Comparison of ENCODE assay signal across 19 cellular contexts in genomic region chr14:104019806-104020205, GRCh38.
DNase-seq lines count a peak whose midpoint lies in the region; TF ChIP-seq lines count a peak whose summit lies in the region.
"Had no signal": no experiment of that assay in that cellular context is flagged by ENCODE, and none has a peak within 500 bp of the region (broad histone marks: within the 10 kb centered on the region; RNA-seq: fewer than 3 reads in every experiment).

No MANE protein-coding gene starts in this region.

- H3K4me1 ChIP-seq in H9 (ENCODE audit: insufficient read depth, low read length) (no peaks in the 10 kb centered on the region), endodermal cell (ENCODE audit: control insufficient read depth, insufficient read depth, low read length) (no peaks in the 10 kb centered on the region), parathyroid adenoma (peaks cover 66% of the 10 kb centered on the region)

- no peak overlapping the region for H2BK15ac ChIP-seq in H9 (ENCODE audit: low read depth, low read length)

- H2AFZ ChIP-seq in H9 (ENCODE audit: low read length) (no peak overlapping the region), parathyroid adenoma (peak overlapping the region; percentile 54)

- H3K4me3 ChIP-seq in WERI-Rb-1 (ENCODE audit: low read depth, low read length) (no peak overlapping the region), endodermal cell (ENCODE audit: low read length) (no peak overlapping the region), parathyroid adenoma (ENCODE audit: low read depth, low read length) (peak overlapping the region; percentile 29), brain microvascular endothelial cell (ENCODE audit: low read depth, low read length) (no peak overlapping the region)
- H3K4me3 ChIP-seq: BLaER1 had no signal

- no peak overlapping the region; a peak in 2 of 7 replicates for H3K27ac Mint-ChIP-seq in H9
- H3K27ac Mint-ChIP-seq in endodermal cell: no peak overlapping the region
- H3K27ac Mint-ChIP-seq in mesothelial cell of epicardium: no peak overlapping the region
- H3K27ac Mint-ChIP-seq: CD4-positive, alpha-beta memory T cell; HFFc6 had no signal

- TF ChIP-seq CTCF in H9 (conservative IDR thresholded peaks at IDR 0.05): peak; percentile 32; the same call in 2 of the 3 replicates
- peak; percentile 56 for TF ChIP-seq CTCF in WERI-Rb-1 (IDR thresholded peaks at IDR 0.05; ENCODE audit: low read depth, low read length)
- peak; percentile 55 for TF ChIP-seq CTCF in endodermal cell (conservative IDR thresholded peaks at IDR 0.05)
- TF ChIP-seq CTCF in parathyroid adenoma (IDR thresholded peaks at IDR 0.05): peak; percentile 33
- TF ChIP-seq CTCF in brain microvascular endothelial cell (IDR thresholded peaks at IDR 0.05; ENCODE audit: low read depth, low read length, missing control alignments): no peak
- TF ChIP-seq CTCF in mesothelial cell of epicardium (IDR thresholded peaks at IDR 0.05; ENCODE audit: unreplicated experiment): no peak

- no peak overlapping the region for H2BK120ac ChIP-seq in H9 (ENCODE audit: low read depth, low read length, poor library complexity, severe bottlenecking)

- no peak overlapping the region for H3K56ac ChIP-seq in H9 (ENCODE audit: insufficient read length, low read depth, low read length)

- H4K20me1 ChIP-seq in H9 (ENCODE audit: control insufficient read depth, insufficient read depth, insufficient read length): no peaks in the 10 kb centered on the region
- H4K20me1 ChIP-seq: BLaER1 had no signal

- H3K4ac ChIP-seq in H9 (ENCODE audit: low read depth, low read length): no peak overlapping the region

- H3K9me3 ChIP-seq in H9 (ENCODE audit: control insufficient read depth, low read depth, low read length) (no peaks in the 10 kb centered on the region), WERI-Rb-1 (ENCODE audit: severe bottlenecking) (no peaks in the 10 kb centered on the region), endodermal cell (ENCODE audit: control insufficient read depth, low read length) (no peaks in the 10 kb centered on the region), parathyroid adenoma (ENCODE audit: control insufficient read depth, low read length) (no peaks in the 10 kb centered on the region)
- H3K9me3 ChIP-seq: BLaER1 had no signal

- no peak overlapping the region for H3T11ph ChIP-seq in H9 (ENCODE audit: low read length)

- DNase-seq in H9 (no peak), WERI-Rb-1 (peak; percentile 31), endodermal cell (no peak), NCI-H510A treated with DMSO at 0.1 percent for 48 hours (lab: John Stamatoyannopoulos, UW) (no peak), brain microvascular endothelial cell (no peak), HEK293T (ENCODE audit: extremely low spot score) (no peak), mesothelial cell of epicardium (ENCODE audit: low spot score in 2 of 2, unreplicated experiment in 2 of 2) (no peak)
- DNase-seq: 8988T; CD4-positive, alpha-beta memory T cell; DMS153; DMS79; GDM1; GOT3; HCEC 1CT; HFFc6 had no signal

- no peak overlapping the region for H4K8ac ChIP-seq in H9 (replicated peaks; ENCODE audit: insufficient read length, low read depth, low read length)

- no peak overlapping the region for H4K91ac ChIP-seq in H9 (ENCODE audit: insufficient read length, low read depth, low read length)

- CTCF ChIA-PET in HEK293T (lab: Yijun Ruan, JAX): no interaction called here

- H3K4me3 Mint-ChIP-seq in H9 (no peak overlapping the region), endodermal cell (no peak overlapping the region), mesothelial cell of epicardium (no peak overlapping the region)
- H3K4me3 Mint-ChIP-seq: CD4-positive, alpha-beta memory T cell; HFFc6; IgD-negative memory B cell had no signal

- no peak overlapping the region for H3K18ac ChIP-seq in H9 (ENCODE audit: insufficient read length, low read depth, low read length)

- H2AK5ac ChIP-seq in H9 (ENCODE audit: insufficient read length, low read length): no peak overlapping the region

- H4K5ac ChIP-seq in H9 (ENCODE audit: insufficient read length, low read depth, low read length): no peak overlapping the region

- H3K23me2 ChIP-seq in H9 (ENCODE audit: insufficient read length, low read depth, low read length, poor library complexity, severe bottlenecking): no peaks in the 10 kb centered on the region

- H3K27me3 Mint-ChIP-seq in H9 (ENCODE audit: low read depth) (peaks cover 5% of the 10 kb centered on the region; the same call in 1 of the 2 replicates), endodermal cell (ENCODE audit: insufficient read depth) (no peaks in the 10 kb centered on the region), mesothelial cell of epicardium (ENCODE audit: low read depth) (peaks cover 31% of the 10 kb centered on the region)

- no peak overlapping the region for H3K27ac ChIP-seq in H9 (ENCODE audit: insufficient read length, low read depth, low read length)
- H3K27ac ChIP-seq in WERI-Rb-1: peak overlapping the region; percentile 50
- no peak overlapping the region for H3K27ac ChIP-seq in endodermal cell (ENCODE audit: low read depth, low read length)
- peak overlapping the region; percentile 99 for H3K27ac ChIP-seq in parathyroid adenoma
- H3K27ac ChIP-seq in brain microvascular endothelial cell: no peak overlapping the region
- H3K27ac ChIP-seq: BLaER1 had no signal

- H2BK20ac ChIP-seq in H9 (ENCODE audit: low read depth, low read length, poor library complexity, severe bottlenecking): no peak overlapping the region

- H2BK12ac ChIP-seq in H9 (ENCODE audit: insufficient read length, low read depth, low read length): no peak overlapping the region

- H2BK5ac ChIP-seq in H9 (ENCODE audit: insufficient read length, low read length): no peak overlapping the region

- WGBS in H9 (ENCODE audit: extremely low coverage, insufficient read length, low lambda C conversion rate): no CpG with 5 or more reads among the region's 7 CpGs
- 82 to 91% methylated on average over 7 of the region's 7 CpGs for WGBS in endodermal cell (ENCODE audit: insufficient coverage in 1 of 2, insufficient read length in 1 of 2), 2 experiments

- H3K9me3 Mint-ChIP-seq in H9 (no peaks in the 10 kb centered on the region), endodermal cell (no peaks in the 10 kb centered on the region), mesothelial cell of epicardium (no peaks in the 10 kb centered on the region)
- H3K9me3 Mint-ChIP-seq: CD4-positive, alpha-beta memory T cell; HFFc6; IgD-negative memory B cell had no signal

- POLR2A ChIA-PET in HEK293T (lab: Yijun Ruan, JAX): no interaction called here

- H3K14ac ChIP-seq in H9 (ENCODE audit: insufficient read depth, low read length): no peak overlapping the region

- no peaks in the 10 kb centered on the region for H3K36me3 ChIP-seq in WERI-Rb-1
- H3K36me3 ChIP-seq in endodermal cell (ENCODE audit: control insufficient read depth, insufficient read depth, low read length): no peaks in the 10 kb centered on the region
- no peaks in the 10 kb centered on the region for H3K36me3 ChIP-seq in parathyroid adenoma (ENCODE audit: control insufficient read depth, insufficient read depth, low read length)
- H3K36me3 ChIP-seq in brain microvascular endothelial cell (replicated peaks): no peaks in the 10 kb centered on the region
- H3K36me3 ChIP-seq: BLaER1 had no signal

- H3K4me2 ChIP-seq in H9 (ENCODE audit: insufficient read depth, insufficient read length, low read length) (no peak overlapping the region), parathyroid adenoma (ENCODE audit: low read length) (peak overlapping the region; percentile 46)
- H3K4me2 ChIP-seq: BLaER1 had no signal

- H3K79me2 ChIP-seq in H9 (ENCODE audit: insufficient read depth, low read length): no peaks in the 10 kb centered on the region
- no peaks in the 10 kb centered on the region for H3K79me2 ChIP-seq in parathyroid adenoma

- H3K27me3 ChIP-seq in H9 (ENCODE audit: insufficient read depth, low read length): no peaks in the 10 kb centered on the region
- no peaks in the 10 kb centered on the region for H3K27me3 ChIP-seq in WERI-Rb-1 (ENCODE audit: insufficient read depth, low read depth, severe bottlenecking)
- H3K27me3 ChIP-seq in endodermal cell (ENCODE audit: control insufficient read depth, insufficient read depth, low read length, poor library complexity, severe bottlenecking): peaks cover 8% of the 10 kb centered on the region
- H3K27me3 ChIP-seq in parathyroid adenoma (ENCODE audit: control insufficient read depth, insufficient read depth, low read length): no peaks in the 10 kb centered on the region
- no peaks in the 10 kb centered on the region for H3K27me3 ChIP-seq in brain microvascular endothelial cell (replicated peaks)
- H3K27me3 ChIP-seq: BLaER1 had no signal

- no peak overlapping the region for H3K23ac ChIP-seq in H9 (ENCODE audit: insufficient read length, low read depth, low read length)

- H3K36me3 Mint-ChIP-seq in H9 (ENCODE audit: insufficient read depth in 1 of 3, low read depth in 3 of 3) (no peaks in the 10 kb centered on the region), endodermal cell (ENCODE audit: low read depth) (no peaks in the 10 kb centered on the region), mesothelial cell of epicardium (no peaks in the 10 kb centered on the region)
- H3K36me3 Mint-ChIP-seq: CD4-positive, alpha-beta memory T cell; IgD-negative memory B cell had no signal

- in situ Hi-C loops in brain microvascular endothelial cell (cut with HindIII; ENCODE audit: low pct_ligation_motif_present, low sequenced_read_pairs): no loop called here

- no peak overlapping the region for H3K9ac ChIP-seq in H9 (ENCODE audit: extremely low read depth, insufficient read length, low read length)
- H3K9ac ChIP-seq in endodermal cell (ENCODE audit: extremely low read depth, low read length, poor library complexity, severe bottlenecking): no peak overlapping the region
- no peak overlapping the region for H3K9ac ChIP-seq in parathyroid adenoma
- H3K9ac ChIP-seq: BLaER1 had no signal

- H3K79me1 ChIP-seq in H9 (ENCODE audit: insufficient read depth, low read depth, low read length, poor library complexity, severe bottlenecking): no peaks in the 10 kb centered on the region

- H3K4me1 Mint-ChIP-seq in H9 (no peaks in the 10 kb centered on the region), endodermal cell (no peaks in the 10 kb centered on the region), mesothelial cell of epicardium (no peaks in the 10 kb centered on the region)
- H3K4me1 Mint-ChIP-seq: CD14-positive monocyte; CD4-positive, alpha-beta memory T cell; IgD-negative memory B cell had no signal

TF ChIP-seq in HEK293T, 16 proteins besides CTCF, POLR2A, EP300 and RAD21 (continues in another document):
- TF ChIP-seq SUZ12 (IDR thresholded peaks at IDR 0.05) (no peak), FOXM1 (IDR thresholded peaks at IDR 0.05; ENCODE audit: borderline replicate concordance) (no peak), BHLHE40 (IDR thresholded peaks at IDR 0.05; ENCODE audit: borderline replicate concordance) (no peak), FOXK2 (IDR thresholded peaks at IDR 0.05) (no peak), L3MBTL2 (conservative IDR thresholded peaks at IDR 0.05) (no peak), TARDBP (IDR thresholded peaks at IDR 0.05) (no peak), LEF1 (IDR thresholded peaks at IDR 0.05; ENCODE audit: borderline replicate concordance) (no peak), FOXA1 (IDR thresholded peaks at IDR 0.05) (no peak), NFRKB (IDR thresholded peaks at IDR 0.05) (no peak), CTBP1 (IDR thresholded peaks at IDR 0.05; ENCODE audit: borderline replicate concordance) (no peak), ELF4 (IDR thresholded peaks at IDR 0.05) (no peak)

Comparison
In these comparisons a context has a peak if more than half of its experiments do, and no peak if none do; other contexts are left out.
1. H3K27ac ChIP-seq: peak in WERI-Rb-1 (single experiment) and parathyroid adenoma (single experiment); none in H9 (single experiment), endodermal cell (single experiment) and brain microvascular endothelial cell (single experiment).
2. CTCF ChIP-seq: peak in H9 (single experiment), WERI-Rb-1 (single experiment), endodermal cell (single experiment) and parathyroid adenoma (single experiment); none in brain microvascular endothelial cell (single experiment) and mesothelial cell of epicardium (single experiment).